In the genomic region with DNA sequence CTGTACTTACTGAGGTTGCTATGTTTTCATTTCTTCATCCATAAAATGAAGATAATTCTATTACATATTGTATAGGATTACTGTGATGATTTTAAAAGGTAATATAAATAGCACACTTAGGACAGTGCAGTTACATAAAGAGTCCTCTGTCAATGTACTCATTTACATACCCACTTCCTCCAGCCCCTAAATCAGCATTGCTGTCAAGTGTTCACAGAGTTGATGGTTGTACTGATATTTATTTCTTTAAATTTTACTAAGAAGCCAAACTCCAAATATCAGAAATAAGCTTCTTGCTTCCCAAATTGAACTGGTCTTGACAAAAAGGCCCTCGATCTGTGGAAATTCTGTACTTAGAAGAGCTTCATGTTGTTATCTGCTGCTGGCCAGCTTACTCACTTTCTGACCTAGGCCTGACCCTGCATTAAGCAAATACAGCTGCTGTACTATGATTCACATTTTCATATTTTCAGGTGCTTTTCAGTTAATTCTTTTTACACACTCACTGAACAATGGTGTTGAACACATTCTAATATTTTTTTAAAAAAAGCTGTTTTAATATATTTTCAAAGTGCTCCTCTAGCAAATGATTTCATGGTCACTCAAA, we compare ENCODE assay signal across 12 cellular contexts.
DNase-seq lines count a peak whose midpoint lies in the region; ATAC-seq, FAIRE-seq and TF ChIP-seq lines count a peak whose summit lies in the region.
"Had no signal": no experiment of that assay in that cellular context is flagged by ENCODE, and none has a peak within 500 bp of the region (broad histone marks: within the 10 kb centered on the region; RNA-seq: fewer than 3 reads in every experiment).

No MANE protein-coding gene starts in this region.

- TF ChIP-seq CTCF in bronchial epithelial cell (IDR thresholded peaks at IDR 0.05; ENCODE audit: insufficient read depth, low read length, severe bottlenecking) = no peak
- no peak for TF ChIP-seq CTCF in endodermal cell (conservative IDR thresholded peaks at IDR 0.05)

- no peaks in the 10 kb centered on the region for H3K27me3 Mint-ChIP-seq in CD4-positive, CD25-positive, alpha-beta regulatory T cell
- H3K27me3 Mint-ChIP-seq in endodermal cell (ENCODE audit: insufficient read depth) = no peaks in the 10 kb centered on the region

- no peaks in the 10 kb centered on the region for H3K36me3 Mint-ChIP-seq in CD4-positive, CD25-positive, alpha-beta regulatory T cell
- H3K36me3 Mint-ChIP-seq in endodermal cell (ENCODE audit: low read depth) = no peaks in the 10 kb centered on the region
- no peaks in the 10 kb centered on the region for H3K36me3 Mint-ChIP-seq in stimulated activated effector memory CD8-positive, alpha-beta T cell treated with anti-CD3 and anti-CD28 coated beads, Interleukin-12 subunit alpha, Interleukin-12 subunit beta, amount 100 ng/mL, for 72 hours

- FAIRE-seq in bronchial epithelial cell (lab: Jason Lieb, UNC) = no peak

- H3K9me3 Mint-ChIP-seq in CD4-positive, CD25-positive, alpha-beta regulatory T cell = peaks cover 0 to 3% (median 0%) of the 10 kb centered on the region in 7 donors
- peaks cover 11% of the 10 kb centered on the region for H3K9me3 Mint-ChIP-seq in endodermal cell
- H3K9me3 Mint-ChIP-seq in stimulated activated effector memory CD8-positive, alpha-beta T cell treated with anti-CD3 and anti-CD28 coated beads, Interleukin-12 subunit alpha, Interleukin-12 subunit beta, amount 100 ng/mL, for 72 hours = no peaks in the 10 kb centered on the region
- H3K9me3 Mint-ChIP-seq: T-helper 1 cell treated with Interleukin-12 subunit alpha and Interleukin-12 subunit beta and Interleukin-4 antibody, amounts not matched to agents 30 μg/mL and 1 μg/mL, for 36 hours had no signal

- no peak overlapping the region for H3K27ac Mint-ChIP-seq in CD4-positive, CD25-positive, alpha-beta regulatory T cell
- no peak overlapping the region for H3K27ac Mint-ChIP-seq in endodermal cell
- H3K27ac Mint-ChIP-seq in stimulated activated effector memory CD8-positive, alpha-beta T cell treated with anti-CD3 and anti-CD28 coated beads, Interleukin-12 subunit alpha, Interleukin-12 subunit beta, amount 100 ng/mL, for 72 hours = no peak overlapping the region
- H3K27ac Mint-ChIP-seq: nephron progenitor cell; T-helper 1 cell treated with Interleukin-12 subunit alpha and Interleukin-12 subunit beta and Interleukin-4 antibody, amounts not matched to agents 30 μg/mL and 1 μg/mL, for 36 hours had no signal

- peak; percentile 31 to 51 for ATAC-seq in CD4-positive, CD25-positive, alpha-beta regulatory T cell (ENCODE audit: low read depth in 2 of 2)
- ATAC-seq in GM19463 (IDR thresholded peaks at IDR 0.05; ENCODE audit: unreplicated experiment) (peak; percentile 66), HG03565 (IDR thresholded peaks at IDR 0.05; ENCODE audit: unreplicated experiment) (peak; percentile 73)
- ATAC-seq in stimulated activated effector memory CD8-positive, alpha-beta T cell treated with anti-CD3 and anti-CD28 coated beads, Interleukin-12 subunit alpha, Interleukin-12 subunit beta, amount 100 ng/mL, for 72 hours = no peak

- peaks cover 4 to 40% (median 18%) of the 10 kb centered on the region in 4 donors for H3K4me1 Mint-ChIP-seq in CD4-positive, CD25-positive, alpha-beta regulatory T cell
- H3K4me1 Mint-ChIP-seq in endodermal cell = no peaks in the 10 kb centered on the region
- H3K4me1 Mint-ChIP-seq in stimulated activated effector memory CD8-positive, alpha-beta T cell treated with anti-CD3 and anti-CD28 coated beads, Interleukin-12 subunit alpha, Interleukin-12 subunit beta, amount 100 ng/mL, for 72 hours = no peaks in the 10 kb centered on the region

- peak in 1 of 3 donors; percentile 29 for DNase-seq in CD4-positive, CD25-positive, alpha-beta regulatory T cell
- DNase-seq in bronchial epithelial cell (ENCODE audit: low read depth) (peak; percentile 82), endodermal cell (no peak)
- DNase-seq in stimulated activated CD4-positive, alpha-beta T cell treated with anti-CD3 and anti-CD28 coated beads, Interleukin-4, amount 100 ng/mL, for 24 hours = no peak
- DNase-seq in stimulated activated effector memory CD8-positive, alpha-beta T cell treated with anti-CD3 and anti-CD28 coated beads, Interleukin-12 subunit alpha, Interleukin-12 subunit beta, amount 100 ng/mL, for 72 hours (ENCODE audit: low spot score in 2 of 2) = no peak
- DNase-seq in stimulated activated naive CD4-positive, alpha-beta T cell treated with Interleukin-2 at 50 U/mL for 16 hours (lab: John Stamatoyannopoulos, UW) = no peak
- DNase-seq: activated naive CD4-positive, alpha-beta T cell; BE2C; nephron progenitor cell had no signal

- H3K9me3 ChIP-seq in CD4-positive, CD25-positive, alpha-beta regulatory T cell (ENCODE audit: control insufficient read depth in 2 of 2, low read length in 2 of 2) = no peaks in the 10 kb centered on the region
- peaks cover 17% of the 10 kb centered on the region for H3K9me3 ChIP-seq in endodermal cell (ENCODE audit: control insufficient read depth, low read length)
- H3K9me3 ChIP-seq: BE2C had no signal

- no peak overlapping the region for H3K4me3 ChIP-seq in CD4-positive, CD25-positive, alpha-beta regulatory T cell (ENCODE audit: low read depth, low read length)
- H3K4me3 ChIP-seq in bronchial epithelial cell (ENCODE audit: low read depth, low read length) (no peak overlapping the region), endodermal cell (ENCODE audit: low read length) (no peak overlapping the region)

- no peaks in the 10 kb centered on the region for H3K27me3 ChIP-seq in CD4-positive, CD25-positive, alpha-beta regulatory T cell (ENCODE audit: control insufficient read depth, insufficient read depth, low read length)
- H3K27me3 ChIP-seq in bronchial epithelial cell (ENCODE audit: control insufficient read depth, insufficient read depth, low read length) (no peaks in the 10 kb centered on the region), endodermal cell (ENCODE audit: control insufficient read depth, insufficient read depth, low read length, poor library complexity, severe bottlenecking) (no peaks in the 10 kb centered on the region)
- H3K27me3 ChIP-seq: BE2C had no signal

- no peak overlapping the region for H3K27ac ChIP-seq in CD4-positive, CD25-positive, alpha-beta regulatory T cell (ENCODE audit: insufficient read depth, low read length, poor library complexity, severe bottlenecking)
- no peak overlapping the region for H3K27ac ChIP-seq in endodermal cell (ENCODE audit: low read depth, low read length)

- no peak overlapping the region for H3K9ac ChIP-seq in endodermal cell (ENCODE audit: extremely low read depth, low read length, poor library complexity, severe bottlenecking)

- no peak overlapping the region for H3K4me3 Mint-ChIP-seq in CD4-positive, CD25-positive, alpha-beta regulatory T cell
- H3K4me3 Mint-ChIP-seq in endodermal cell = no peak overlapping the region
- H3K4me3 Mint-ChIP-seq in stimulated activated effector memory CD8-positive, alpha-beta T cell treated with anti-CD3 and anti-CD28 coated beads, Interleukin-12 subunit alpha, Interleukin-12 subunit beta, amount 100 ng/mL, for 72 hours = no peak overlapping the region
- H3K4me3 Mint-ChIP-seq: nephron progenitor cell; T-helper 1 cell treated with Interleukin-12 subunit alpha and Interleukin-12 subunit beta and Interleukin-4 antibody, amounts not matched to agents 30 μg/mL and 1 μg/mL, for 36 hours had no signal

- whole genome bisulfite sequencing in endodermal cell (ENCODE audit: insufficient coverage in 1 of 2, insufficient read length in 1 of 2), 2 experiments = 95% methylated on average over 1 of the region's 1 CpG; no CpG with 5 or more reads in 1 of the 2 experiments

- H3K36me3 ChIP-seq in CD4-positive, CD25-positive, alpha-beta regulatory T cell (ENCODE audit: control insufficient read depth, insufficient read depth, low read length) = no peaks in the 10 kb centered on the region
- no peaks in the 10 kb centered on the region for H3K36me3 ChIP-seq in bronchial epithelial cell (ENCODE audit: control insufficient read depth, insufficient read depth, low read length)
- no peaks in the 10 kb centered on the region for H3K36me3 ChIP-seq in endodermal cell (ENCODE audit: control insufficient read depth, insufficient read depth, low read length)

- peaks cover 4% of the 10 kb centered on the region for H3K4me1 ChIP-seq in CD4-positive, CD25-positive, alpha-beta regulatory T cell (ENCODE audit: control insufficient read depth, insufficient read depth, low read length, poor library complexity, severe bottlenecking)
- H3K4me1 ChIP-seq in endodermal cell (ENCODE audit: control insufficient read depth, insufficient read depth, low read length) = no peaks in the 10 kb centered on the region
- H3K4me1 ChIP-seq: BE2C had no signal
